ENCODE assay signal across 20 cellular contexts in genomic region chr3:62088472-62089104, GRCh38.
"Had no signal": no experiment of that assay in that cellular context is flagged by ENCODE, and none has a peak within 500 bp of the region (broad histone marks: within the 10 kb centered on the region; RNA-seq: fewer than 3 reads in every experiment).

No MANE protein-coding gene starts in this region.

- DNase-seq: MM.1S, NCI-H1092 treated with DMSO at 0.1 percent for 48 hours, NCI-H1436, NCI-H187, NCI-H2029, NCI-H2081 treated with DMSO at 0.1 percent for 48 hours, NCI-H2171, NCI-H226, NCI-H446, NCI-H510A, NCI-H524 treated with DMSO at 0.1 percent for 48 hours, NCI-H69, NCI-H774, PC-3, SHP77 had no signal

- FAIRE-seq: K562 had no signal

- H3K27ac ChIP-seq: HL-60, KMS-11, RWPE1 had no signal

- H3K4me2 ChIP-seq: KMS-11 had no signal

- H3K4me3 ChIP-seq: K562 had no signal

- H3K9ac ChIP-seq: KMS-11 had no signal

- ATAC-seq: K562, Panc1, PC-3 had no signal
